1 cellular context compared by ENCODE assay signal in the genomic region with DNA sequence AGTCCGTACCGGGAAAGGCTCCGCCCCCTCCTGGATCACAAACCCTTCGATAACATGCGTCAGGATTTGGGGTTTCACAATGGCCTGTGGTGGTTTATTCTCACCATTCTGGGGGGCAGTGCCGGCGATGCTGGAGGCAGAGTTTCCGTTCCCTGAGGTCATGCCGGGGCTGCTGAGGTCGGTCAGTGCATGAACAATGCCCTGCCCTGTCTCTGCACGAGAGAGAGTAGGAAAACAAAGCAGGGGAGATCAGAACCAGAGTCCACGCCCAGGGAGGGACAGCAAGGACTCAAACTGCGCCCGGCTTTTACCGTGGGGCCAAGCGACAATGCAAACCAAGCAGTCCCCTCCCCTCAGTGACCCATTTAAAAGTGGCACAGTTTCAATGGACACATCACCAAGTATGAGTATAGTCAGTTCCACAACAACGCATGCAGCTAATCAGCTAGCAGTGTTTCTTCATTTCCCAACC.
TF ChIP-seq lines count a peak whose summit lies in the region.

No MANE protein-coding gene starts in this region.

TF ChIP-seq in H1, 55 proteins besides CTCF, POLR2A, EP300 and RAD21 (continued from another document):
- TF ChIP-seq BACH1 (IDR thresholded peaks at IDR 0.05; ENCODE audit: low read length) (no peak), PHF8 (conservative IDR thresholded peaks at IDR 0.05; ENCODE audit: low read depth, low read length) (no peak), BCL11A (IDR thresholded peaks at IDR 0.05; ENCODE audit: low read depth in 2 of 2, low read length in 2 of 2) (no peak), GTF2F1 (IDR thresholded peaks at IDR 0.05; ENCODE audit: borderline replicate concordance, low read depth, low read length) (no peak), CHD1 (IDR thresholded peaks at IDR 0.05; ENCODE audit: low read depth, low read length) (no peak), CTBP2 (IDR thresholded peaks at IDR 0.05; ENCODE audit: borderline replicate concordance, insufficient read depth, insufficient read length, low read length) (no peak), MAFK (IDR thresholded peaks at IDR 0.05; ENCODE audit: low read depth, low read length) (no peak), RNF2 (IDR thresholded peaks at IDR 0.05; ENCODE audit: borderline replicate concordance, low read depth, low read length, missing control alignments, poor library complexity, severe bottlenecking) (no peak), ZNF274 (IDR thresholded peaks at IDR 0.05; ENCODE audit: borderline replicate concordance, extremely low read depth, low read length) (no peak), SP2 (IDR thresholded peaks at IDR 0.05; ENCODE audit: low read length) (no peak), SP4 (IDR thresholded peaks at IDR 0.05; ENCODE audit: low read length) (no peak), TEAD4 (IDR thresholded peaks at IDR 0.05; ENCODE audit: low read depth, low read length) (no peak), CEBPB (IDR thresholded peaks at IDR 0.05; ENCODE audit: low read depth, low read length) (no peak)
- TF ChIP-seq, protein P1, sequence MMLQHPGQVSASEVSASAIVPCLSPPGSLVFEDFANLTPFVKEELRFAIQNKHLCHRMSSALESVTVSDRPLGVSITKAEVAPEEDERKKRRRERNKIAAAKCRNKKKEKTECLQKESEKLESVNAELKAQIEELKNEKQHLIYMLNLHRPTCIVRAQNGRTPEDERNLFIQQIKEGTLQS (IDR thresholded peaks at IDR 0.05; ENCODE audit: insufficient read depth, low read depth, low read length), result no peak
- TF ChIP-seq, protein P2, sequence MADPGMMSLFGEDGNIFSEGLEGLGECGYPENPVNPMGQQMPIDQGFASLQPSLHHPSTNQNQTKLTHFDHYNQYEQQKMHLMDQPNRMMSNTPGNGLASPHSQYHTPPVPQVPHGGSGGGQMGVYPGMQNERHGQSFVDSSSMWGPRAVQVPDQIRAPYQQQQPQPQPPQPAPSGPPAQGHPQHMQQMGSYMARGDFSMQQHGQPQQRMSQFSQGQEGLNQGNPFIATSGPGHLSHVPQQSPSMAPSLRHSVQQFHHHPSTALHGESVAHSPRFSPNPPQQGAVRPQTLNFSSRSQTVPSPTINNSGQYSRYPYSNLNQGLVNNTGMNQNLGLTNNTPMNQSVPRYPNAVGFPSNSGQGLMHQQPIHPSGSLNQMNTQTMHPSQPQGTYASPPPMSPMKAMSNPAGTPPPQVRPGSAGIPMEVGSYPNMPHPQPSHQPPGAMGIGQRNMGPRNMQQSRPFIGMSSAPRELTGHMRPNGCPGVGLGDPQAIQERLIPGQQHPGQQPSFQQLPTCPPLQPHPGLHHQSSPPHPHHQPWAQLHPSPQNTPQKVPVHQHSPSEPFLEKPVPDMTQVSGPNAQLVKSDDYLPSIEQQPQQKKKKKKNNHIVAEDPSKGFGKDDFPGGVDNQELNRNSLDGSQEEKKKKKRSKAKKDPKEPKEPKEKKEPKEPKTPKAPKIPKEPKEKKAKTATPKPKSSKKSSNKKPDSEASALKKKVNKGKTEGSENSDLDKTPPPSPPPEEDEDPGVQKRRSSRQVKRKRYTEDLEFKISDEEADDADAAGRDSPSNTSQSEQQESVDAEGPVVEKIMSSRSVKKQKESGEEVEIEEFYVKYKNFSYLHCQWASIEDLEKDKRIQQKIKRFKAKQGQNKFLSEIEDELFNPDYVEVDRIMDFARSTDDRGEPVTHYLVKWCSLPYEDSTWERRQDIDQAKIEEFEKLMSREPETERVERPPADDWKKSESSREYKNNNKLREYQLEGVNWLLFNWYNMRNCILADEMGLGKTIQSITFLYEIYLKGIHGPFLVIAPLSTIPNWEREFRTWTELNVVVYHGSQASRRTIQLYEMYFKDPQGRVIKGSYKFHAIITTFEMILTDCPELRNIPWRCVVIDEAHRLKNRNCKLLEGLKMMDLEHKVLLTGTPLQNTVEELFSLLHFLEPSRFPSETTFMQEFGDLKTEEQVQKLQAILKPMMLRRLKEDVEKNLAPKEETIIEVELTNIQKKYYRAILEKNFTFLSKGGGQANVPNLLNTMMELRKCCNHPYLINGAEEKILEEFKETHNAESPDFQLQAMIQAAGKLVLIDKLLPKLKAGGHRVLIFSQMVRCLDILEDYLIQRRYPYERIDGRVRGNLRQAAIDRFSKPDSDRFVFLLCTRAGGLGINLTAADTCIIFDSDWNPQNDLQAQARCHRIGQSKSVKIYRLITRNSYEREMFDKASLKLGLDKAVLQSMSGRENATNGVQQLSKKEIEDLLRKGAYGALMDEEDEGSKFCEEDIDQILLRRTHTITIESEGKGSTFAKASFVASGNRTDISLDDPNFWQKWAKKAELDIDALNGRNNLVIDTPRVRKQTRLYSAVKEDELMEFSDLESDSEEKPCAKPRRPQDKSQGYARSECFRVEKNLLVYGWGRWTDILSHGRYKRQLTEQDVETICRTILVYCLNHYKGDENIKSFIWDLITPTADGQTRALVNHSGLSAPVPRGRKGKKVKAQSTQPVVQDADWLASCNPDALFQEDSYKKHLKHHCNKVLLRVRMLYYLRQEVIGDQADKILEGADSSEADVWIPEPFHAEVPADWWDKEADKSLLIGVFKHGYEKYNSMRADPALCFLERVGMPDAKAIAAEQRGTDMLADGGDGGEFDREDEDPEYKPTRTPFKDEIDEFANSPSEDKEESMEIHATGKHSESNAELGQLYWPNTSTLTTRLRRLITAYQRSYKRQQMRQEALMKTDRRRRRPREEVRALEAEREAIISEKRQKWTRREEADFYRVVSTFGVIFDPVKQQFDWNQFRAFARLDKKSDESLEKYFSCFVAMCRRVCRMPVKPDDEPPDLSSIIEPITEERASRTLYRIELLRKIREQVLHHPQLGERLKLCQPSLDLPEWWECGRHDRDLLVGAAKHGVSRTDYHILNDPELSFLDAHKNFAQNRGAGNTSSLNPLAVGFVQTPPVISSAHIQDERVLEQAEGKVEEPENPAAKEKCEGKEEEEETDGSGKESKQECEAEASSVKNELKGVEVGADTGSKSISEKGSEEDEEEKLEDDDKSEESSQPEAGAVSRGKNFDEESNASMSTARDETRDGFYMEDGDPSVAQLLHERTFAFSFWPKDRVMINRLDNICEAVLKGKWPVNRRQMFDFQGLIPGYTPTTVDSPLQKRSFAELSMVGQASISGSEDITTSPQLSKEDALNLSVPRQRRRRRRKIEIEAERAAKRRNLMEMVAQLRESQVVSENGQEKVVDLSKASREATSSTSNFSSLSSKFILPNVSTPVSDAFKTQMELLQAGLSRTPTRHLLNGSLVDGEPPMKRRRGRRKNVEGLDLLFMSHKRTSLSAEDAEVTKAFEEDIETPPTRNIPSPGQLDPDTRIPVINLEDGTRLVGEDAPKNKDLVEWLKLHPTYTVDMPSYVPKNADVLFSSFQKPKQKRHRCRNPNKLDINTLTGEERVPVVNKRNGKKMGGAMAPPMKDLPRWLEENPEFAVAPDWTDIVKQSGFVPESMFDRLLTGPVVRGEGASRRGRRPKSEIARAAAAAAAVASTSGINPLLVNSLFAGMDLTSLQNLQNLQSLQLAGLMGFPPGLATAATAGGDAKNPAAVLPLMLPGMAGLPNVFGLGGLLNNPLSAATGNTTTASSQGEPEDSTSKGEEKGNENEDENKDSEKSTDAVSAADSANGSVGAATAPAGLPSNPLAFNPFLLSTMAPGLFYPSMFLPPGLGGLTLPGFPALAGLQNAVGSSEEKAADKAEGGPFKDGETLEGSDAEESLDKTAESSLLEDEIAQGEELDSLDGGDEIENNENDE (IDR thresholded peaks at IDR 0.05; ENCODE audit: insufficient replicate concordance, low read length), result no peak
- TF ChIP-seq, protein P3, sequence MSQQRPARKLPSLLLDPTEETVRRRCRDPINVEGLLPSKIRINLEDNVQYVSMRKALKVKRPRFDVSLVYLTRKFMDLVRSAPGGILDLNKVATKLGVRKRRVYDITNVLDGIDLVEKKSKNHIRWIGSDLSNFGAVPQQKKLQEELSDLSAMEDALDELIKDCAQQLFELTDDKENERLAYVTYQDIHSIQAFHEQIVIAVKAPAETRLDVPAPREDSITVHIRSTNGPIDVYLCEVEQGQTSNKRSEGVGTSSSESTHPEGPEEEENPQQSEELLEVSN (IDR thresholded peaks at IDR 0.05), result no peak
- TF ChIP-seq, protein P4, sequence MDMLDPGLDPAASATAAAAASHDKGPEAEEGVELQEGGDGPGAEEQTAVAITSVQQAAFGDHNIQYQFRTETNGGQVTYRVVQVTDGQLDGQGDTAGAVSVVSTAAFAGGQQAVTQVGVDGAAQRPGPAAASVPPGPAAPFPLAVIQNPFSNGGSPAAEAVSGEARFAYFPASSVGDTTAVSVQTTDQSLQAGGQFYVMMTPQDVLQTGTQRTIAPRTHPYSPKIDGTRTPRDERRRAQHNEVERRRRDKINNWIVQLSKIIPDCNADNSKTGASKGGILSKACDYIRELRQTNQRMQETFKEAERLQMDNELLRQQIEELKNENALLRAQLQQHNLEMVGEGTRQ (IDR thresholded peaks at IDR 0.05; ENCODE audit: low read length), result no peak
